ENCODE assay signal across 13 cellular contexts in the genomic region with DNA sequence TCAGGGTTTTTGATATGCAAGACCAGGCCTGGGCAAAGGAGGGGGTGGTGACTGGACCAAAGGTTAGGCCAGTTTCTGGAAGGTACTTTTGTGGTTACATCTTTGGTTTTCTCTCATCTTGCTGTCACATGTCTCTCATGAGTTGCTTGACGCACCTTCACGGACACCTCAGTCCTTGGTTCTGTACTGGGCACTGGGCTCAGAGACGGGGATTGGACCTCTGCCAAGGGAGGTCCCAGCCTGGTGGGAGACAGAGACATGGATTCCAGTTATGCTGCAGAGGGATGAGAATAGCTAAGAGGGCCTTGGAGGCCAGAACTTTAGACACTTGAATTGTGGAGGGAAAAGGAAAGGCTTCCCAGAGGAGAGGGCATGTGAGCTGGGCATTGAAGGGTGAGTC. TPM values are rescaled to one million over a fixed set of nuclear protein-coding genes. Genes with fewer than 3 reads are reported as not detected.
DNase-seq lines count a peak whose midpoint lies in the region; TF ChIP-seq lines count a peak whose summit lies in the region.
"Had no signal": no experiment of that assay in that cellular context is flagged by ENCODE, and none has a peak within 500 bp of the region (broad histone marks: within the 10 kb centered on the region; RNA-seq: fewer than 3 reads in every experiment).

No MANE protein-coding gene starts in this region.

- H3K27me3 Mint-ChIP-seq in activated CD4-positive, alpha-beta memory T cell treated with anti-CD3 and anti-CD28 coated beads, Interleukin-2, amount 10 ng/mL, durations not matched to agents 7 days and 5 days, result no peaks in the 10 kb centered on the region
- H3K27me3 Mint-ChIP-seq: IgD-negative memory B cell had no signal

- no peak overlapping the region for H3K9ac ChIP-seq in liver (ENCODE audit: low read depth in 1 of 2, low read length in 2 of 2)

- H3K4me1 ChIP-seq in liver (ENCODE audit: control insufficient read depth in 4 of 4, insufficient read depth in 4 of 4, low read length in 3 of 4) (peaks cover 21 to 59% (median 49%) of the 10 kb centered on the region in 4 donors), suprapubic skin (peaks cover 31% of the 10 kb centered on the region)

- DNase-seq in activated effector memory CD4-positive, alpha-beta T cell treated with anti-CD3 and anti-CD28 coated beads, Interleukin-2, amount 50 U/mL, for 16 hours, result peak; percentile 25
- no peak for DNase-seq in activated effector memory CD4-positive, alpha-beta T cell treated with Interleukin-2 at 50 U/mL for 16 hours
- no peak for DNase-seq in activated CD4-positive, alpha-beta memory T cell treated with anti-CD3 and anti-CD28 coated beads, Interleukin-2, amount 10 ng/mL, durations not matched to agents 7 days and 5 days
- DNase-seq in suprapubic skin (ENCODE audit: low spot score in 2 of 2), result peak; percentile 40 to 42
- DNase-seq in NCI-H524 treated with DMSO at 0.1 percent for 48 hours (lab: John Stamatoyannopoulos, UW), result no peak
- no peak for DNase-seq in NOMO-1 (lab: John Stamatoyannopoulos, UW; ENCODE audit: unreplicated experiment in 2 of 2)
- DNase-seq in NCI-H1105 treated with DMSO at 0.1 percent for 48 hours (lab: John Stamatoyannopoulos, UW), result no peak
- DNase-seq: activated CD4-positive, alpha-beta T cell treated with anti-CD3 and anti-CD28 coated beads, Interleukin-2, amount 50 U/mL, for 1 hour; AML-193; NCI-H2171; Right ventricle myocardium superior had no signal

- H3K36me3 ChIP-seq in liver (ENCODE audit: control insufficient read depth in 4 of 4, insufficient read depth in 3 of 4, low read depth in 1 of 4, low read length in 3 of 4) (no peaks in the 10 kb centered on the region), suprapubic skin (no peaks in the 10 kb centered on the region)

- TF ChIP-seq RAD21 in liver (IDR thresholded peaks at IDR 0.05), result no peak

- H3K27me3 ChIP-seq in liver (ENCODE audit: control insufficient read depth in 4 of 4, insufficient read depth in 4 of 4, low read length in 3 of 4) (no peaks in the 10 kb centered on the region), suprapubic skin (no peaks in the 10 kb centered on the region)

- H3K9me3 ChIP-seq in liver (ENCODE audit: control insufficient read depth in 4 of 4, low read length in 3 of 4) (no peaks in the 10 kb centered on the region), suprapubic skin (no peaks in the 10 kb centered on the region)

- peak overlapping the region; percentile 40 to 60 for H3K27ac ChIP-seq in liver (ENCODE audit: low read depth in 1 of 2, low read length in 2 of 2)
- no peak overlapping the region for H3K27ac ChIP-seq in suprapubic skin

- no peak for TF ChIP-seq POLR2A in suprapubic skin (IDR thresholded peaks at IDR 0.05)

- WGBS in liver, result 68% methylated on average over 3 of the region's 3 CpGs
- WGBS in suprapubic skin, result 60% methylated on average over 3 of the region's 3 CpGs

- peaks cover 10% of the 10 kb centered on the region for H3K36me3 Mint-ChIP-seq in activated CD4-positive, alpha-beta memory T cell treated with anti-CD3 and anti-CD28 coated beads, Interleukin-2, amount 10 ng/mL, durations not matched to agents 7 days and 5 days (ENCODE audit: low read depth)

- H3K4me3 Mint-ChIP-seq in activated CD4-positive, alpha-beta memory T cell treated with anti-CD3 and anti-CD28 coated beads, Interleukin-2, amount 10 ng/mL, durations not matched to agents 7 days and 5 days, result peak overlapping the region; percentile 98

- H3K4me3 ChIP-seq in liver (ENCODE audit: low read depth in 1 of 3, low read length in 3 of 3), result peak overlapping the region in 1 of 3 donors; percentile 71
- no peak overlapping the region for H3K4me3 ChIP-seq in suprapubic skin

- H3K9me3 Mint-ChIP-seq in activated CD4-positive, alpha-beta memory T cell treated with anti-CD3 and anti-CD28 coated beads, Interleukin-2, amount 10 ng/mL, durations not matched to agents 7 days and 5 days, result no peaks in the 10 kb centered on the region
- H3K9me3 Mint-ChIP-seq: IgD-negative memory B cell had no signal

- TF ChIP-seq CTCF in liver (IDR thresholded peaks at IDR 0.05; ENCODE audit: low read depth, low read length, missing input control) (no peak), suprapubic skin (IDR thresholded peaks at IDR 0.05) (no peak)

- CTCF ChIA-PET in activated CD4-positive, alpha-beta memory T cell treated with anti-CD3 and anti-CD28 coated beads, Interleukin-2, amount 10 ng/mL, durations not matched to agents 7 days and 5 days (lab: Charles Lee), result interaction anchor here (1.2 to 1.6 kb wide), 3 partner anchors 52 to 374 kb away, joined by 3 to 4 read pairs (median 3); no protein-coding TSS in a partner anchor

- H3K27ac Mint-ChIP-seq in activated CD4-positive, alpha-beta memory T cell treated with anti-CD3 and anti-CD28 coated beads, Interleukin-2, amount 10 ng/mL, durations not matched to agents 7 days and 5 days, result no peak overlapping the region

- POLR2A ChIA-PET in activated CD4-positive, alpha-beta memory T cell treated with anti-CD3 and anti-CD28 coated beads, Interleukin-2, amount 10 ng/mL, durations not matched to agents 7 days and 5 days (lab: Charles Lee), result interaction anchor here (1.0 to 3.9 kb wide), 2 partner anchors 12 to 51 kb away, joined by 3 to 24 read pairs; a partner anchor contains a TSS

- TF ChIP-seq EP300 in suprapubic skin (IDR thresholded peaks at IDR 0.05), result no peak

- peaks cover 57% of the 10 kb centered on the region for H3K4me1 Mint-ChIP-seq in activated CD4-positive, alpha-beta memory T cell treated with anti-CD3 and anti-CD28 coated beads, Interleukin-2, amount 10 ng/mL, durations not matched to agents 7 days and 5 days

TF ChIP-seq in liver, 16 proteins besides CTCF, POLR2A, EP300 and RAD21:
- TF ChIP-seq TAF1 (conservative IDR thresholded peaks at IDR 0.05) (no peak), EGR1 (IDR thresholded peaks at IDR 0.05; ENCODE audit: low read depth in 2 of 2) (no peak), NR2F2 (IDR thresholded peaks at IDR 0.05) (no peak), SP1 (IDR thresholded peaks at IDR 0.05) (no peak), HNF4G (IDR thresholded peaks at IDR 0.05) (no peak), RXRA (IDR thresholded peaks at IDR 0.05) (no peak), HNF4A (conservative IDR thresholded peaks at IDR 0.05) (peak in 1 of 2 donors; percentile 7)
- TF ChIP-seq, protein P1, sequence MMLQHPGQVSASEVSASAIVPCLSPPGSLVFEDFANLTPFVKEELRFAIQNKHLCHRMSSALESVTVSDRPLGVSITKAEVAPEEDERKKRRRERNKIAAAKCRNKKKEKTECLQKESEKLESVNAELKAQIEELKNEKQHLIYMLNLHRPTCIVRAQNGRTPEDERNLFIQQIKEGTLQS (IDR thresholded peaks at IDR 0.05), result no peak

RNA-seq across cellular contexts. Expression of a gene that starts 1.7 kb away (rescaled TPM):
- total RNA-seq in activated CD4-positive, alpha-beta memory T cell treated with anti-CD3 and anti-CD28 coated beads, Interleukin-2, amount 10 ng/mL, durations not matched to agents 7 days and 5 days, result 10 to 100 TPM; 10.8 to 12.1 TPM
- total RNA-seq in liver (10 to 100 TPM in 1 of 2 donors, 1 to 10 TPM in 1; 2.3 to 11.0 TPM), suprapubic skin (1 to 10 TPM; 2.3 to 9.6 (median 5.6) TPM)
- polyA plus RNA-seq in liver, result 1 to 10 TPM; 2.6 to 7.0 TPM

RNA-seq across cellular contexts. Expression of a gene that starts 1.9 kb away (rescaled TPM):
- total RNA-seq in activated CD4-positive, alpha-beta memory T cell treated with anti-CD3 and anti-CD28 coated beads, Interleukin-2, amount 10 ng/mL, durations not matched to agents 7 days and 5 days, result 1 to 10 TPM; 7.5 to 9.3 TPM
- total RNA-seq in liver, result 10 to 100 TPM in 1 of 2 donors, 1 to 10 TPM in 1; 5.8 to 12.0 TPM
- 10 to 100 TPM in 1 of 2 donors, 1 to 10 TPM in 1; 6.3 to 12.6 TPM for polyA plus RNA-seq in liver
- 10 to 100 TPM in 1 of 4 donors, 1 to 10 TPM in 3; 3.6 to 11.1 (median 4.3) TPM for total RNA-seq in suprapubic skin

RNA-seq across cellular contexts. Expression of a gene that starts 50.9 kb away (rescaled TPM):
- 10 to 100 TPM; 40.2 to 48.1 TPM for total RNA-seq in activated CD4-positive, alpha-beta memory T cell treated with anti-CD3 and anti-CD28 coated beads, Interleukin-2, amount 10 ng/mL, durations not matched to agents 7 days and 5 days
- total RNA-seq in liver, result 10 to 100 TPM; 36.8 to 39.2 TPM
- 10 to 100 TPM; 29.4 to 46.0 TPM for polyA plus RNA-seq in liver
- total RNA-seq in suprapubic skin, result 10 to 100 TPM; 15.6 to 26.7 (median 21.2) TPM

Comparison
In these comparisons a context has a peak if more than half of its experiments do, and no peak if none do; other contexts are left out.
1. DNase-seq: peak in activated effector memory CD4-positive, alpha-beta T cell treated with anti-CD3 and anti-CD28 coated beads, Interleukin-2, amount 50 U/mL, for 16 hours (single experiment) and suprapubic skin (2 of 2); none in activated effector memory CD4-positive, alpha-beta T cell treated with Interleukin-2 at 50 U/mL for 16 hours (single experiment), activated CD4-positive, alpha-beta memory T cell treated with anti-CD3 and anti-CD28 coated beads, Interleukin-2, amount 10 ng/mL, durations not matched to agents 7 days and 5 days (single experiment), NCI-H524 treated with DMSO at 0.1 percent for 48 hours (single experiment), NOMO-1 (0 of 2) and NCI-H1105 treated with DMSO at 0.1 percent for 48 hours (single experiment).